8 cellular contexts compared by ENCODE assay signal in genomic region chr11:87097582-87097981, GRCh38. TPM values are rescaled to one million over a fixed set of nuclear protein-coding genes. Genes with fewer than 3 reads are reported as not detected.
DNase-seq lines count a peak whose midpoint lies in the region; ATAC-seq, FAIRE-seq and TF ChIP-seq lines count a peak whose summit lies in the region.

No MANE protein-coding gene starts in this region.

- H4K20me1 ChIP-seq in DOHH2 (ENCODE audit: control insufficient read depth, insufficient read depth, low read depth, low read length) (no peaks in the 10 kb centered on the region), GM12878 (ENCODE audit: control insufficient read depth, insufficient read depth) (no peaks in the 10 kb centered on the region)

- ATAC-seq in GM19372 (IDR thresholded peaks at IDR 0.05; ENCODE audit: low read depth, unreplicated experiment) (peak; percentile 83), HG03469 (IDR thresholded peaks at IDR 0.05; ENCODE audit: unreplicated experiment) (peak; percentile 92), GM12878 (peak; percentile 93)

- BruUV-seq in GM12878 (replicated peaks; lab: Mats Ljungman, UMichigan) = no TSS peak

- TF ChIP-seq POLR2A in GM12878 (IDR thresholded peaks at IDR 0.05; ENCODE audit: low read depth, low read length) = no peak

- no peak overlapping the region for H3K27ac ChIP-seq in DOHH2 (ENCODE audit: low read depth, low read length)
- H3K27ac ChIP-seq in GM12878 (ENCODE audit: control insufficient read depth, insufficient read depth) = no peak overlapping the region

- H3K4me3 ChIP-seq in DOHH2 (ENCODE audit: low read length) = no peak overlapping the region
- no peak overlapping the region for H3K4me3 ChIP-seq in GM12878
- no peak overlapping the region for H3K4me3 ChIP-seq in kidney epithelial cell (ENCODE audit: low read depth, low read length)

- POLR2A ChIA-PET in GM12878 (lab: Charles Lee) = no interaction called here

- H3K79me2 ChIP-seq in DOHH2 (ENCODE audit: control insufficient read depth, low read length) (no peaks in the 10 kb centered on the region), GM12878 (ENCODE audit: control insufficient read depth, insufficient read depth, low read length) (no peaks in the 10 kb centered on the region)

- SMC1A ChIA-PET in GM12878 (lab: Charles Lee; ENCODE audit: uncharacterized antibody, unreplicated experiment) = interaction anchor here (1.0 to 2.0 kb wide), 4 partner anchors 21 to 158 kb away, joined by 3 to 6 read pairs (median 4); no protein-coding TSS in a partner anchor

- WGBS in GM12878 (ENCODE audit: insufficient coverage, insufficient replicate concordance, low lambda C conversion rate, missing lambda C conversion rate) = 48% methylated on average over 3 of the region's 3 CpGs

- no peaks in the 10 kb centered on the region for H3K9me2 ChIP-seq in DOHH2 (replicated peaks; ENCODE audit: control insufficient read depth, low read length)

- H3K9me3 ChIP-seq in DOHH2 (ENCODE audit: control insufficient read depth, insufficient read depth, low read length) (no peaks in the 10 kb centered on the region), GM12878 (replicated peaks; ENCODE audit: control insufficient read depth, insufficient read depth, low read length) (0 out of 3 replicates have a peak, but pooled peaks cover 1% of the 10 kb centered on the region)

- DNase-seq in RKO (ENCODE audit: low spot score) = peak; percentile 62
- DNase-seq in GM12878 (ENCODE audit: low read depth, low spot score) = no peak
- no peak for DNase-seq in kidney epithelial cell (ENCODE audit: low read depth)
- peak; percentile 3 for DNase-seq in stimulated activated CD8-positive, alpha-beta memory T cell treated with anti-CD3 and anti-CD28 coated beads, Interleukin-7, amount 100 ng/mL, for 24 hours (ENCODE audit: low read depth)
- no peak for DNase-seq in GOT3 (lab: John Stamatoyannopoulos, UW)

- H3K4me1 ChIP-seq in DOHH2 (ENCODE audit: control insufficient read depth, low read length) (peaks cover 3% of the 10 kb centered on the region), GM12878 (ENCODE audit: control insufficient read depth, insufficient read depth, low read length) (no peaks in the 10 kb centered on the region)

- intact Hi-C loops in GM12878 (cut with micrococcal nuclease; ENCODE audit: unreplicated experiment) = loop anchor here (5.0 kb wide), 1 partner anchor 195 kb away; no protein-coding TSS in a partner anchor

- H3K9ac ChIP-seq in GM12878 (ENCODE audit: control insufficient read depth, insufficient read depth, low read length) = no peak overlapping the region

- peaks cover 19% of the 10 kb centered on the region for H3K36me3 ChIP-seq in DOHH2 (ENCODE audit: control insufficient read depth, low read length)
- no peaks in the 10 kb centered on the region for H3K36me3 ChIP-seq in GM12878 (ENCODE audit: control insufficient read depth in 2 of 2, insufficient read depth in 2 of 2, low read length in 1 of 2)
- no peaks in the 10 kb centered on the region for H3K36me3 ChIP-seq in kidney epithelial cell (ENCODE audit: control insufficient read depth, insufficient read depth, low read length)

- no peak for TF ChIP-seq EP300 in GM12878 (IDR thresholded peaks at IDR 0.05; ENCODE audit: borderline replicate concordance in 1 of 2, control insufficient read depth in 1 of 2, low read depth in 2 of 2, low read length in 2 of 2)

- TF ChIP-seq CTCF in DOHH2 (IDR thresholded peaks at IDR 0.05; ENCODE audit: low read depth, low read length, poor library complexity, severe bottlenecking) (peak; percentile 70), GM12878 (IDR thresholded peaks at IDR 0.05 in 2 of 3, conservative IDR thresholded peaks at IDR 0.05 in 1 of 3; ENCODE audit: control insufficient read depth in 2 of 3, extremely low read depth in 1 of 3, insufficient read depth in 1 of 3, low read depth in 3 of 3, low read length in 3 of 3) (peak; percentile 64 to 78 (median 68)), kidney epithelial cell (IDR thresholded peaks at IDR 0.05; ENCODE audit: insufficient read depth, low read length, poor library complexity, severe bottlenecking) (peak; percentile 63)

- peak; percentile 25; the same call in 1 of the 2 replicates for TF ChIP-seq RAD21 in GM12878 (IDR thresholded peaks at IDR 0.05; ENCODE audit: insufficient read depth, low read depth, low read length)

- H3K4me2 ChIP-seq in DOHH2 (ENCODE audit: low read length) = no peak overlapping the region
- no peak overlapping the region for H3K4me2 ChIP-seq in GM12878 (ENCODE audit: control insufficient read depth, insufficient read depth)

- CTCF ChIA-PET in GM12878 (lab: Yijun Ruan, JAX) = interaction anchor here (0.7 to 2.0 kb wide), 25 partner anchors 9 to 203 kb away, joined by 3 to 18 read pairs (median 4); partner anchors contain the start of gene TMEM135

- no peaks in the 10 kb centered on the region for H3F3A ChIP-seq in DOHH2 (ENCODE audit: control insufficient read depth, insufficient read depth)

- H3K27me3 ChIP-seq in DOHH2 (ENCODE audit: control insufficient read depth, low read length) (no peaks in the 10 kb centered on the region), GM12878 (replicated peaks in 1 of 2; ENCODE audit: control insufficient read depth in 2 of 2, insufficient read depth in 2 of 2, low read length in 1 of 2) (no peaks in the 10 kb centered on the region), kidney epithelial cell (ENCODE audit: control insufficient read depth, insufficient read depth, low read length) (no peaks in the 10 kb centered on the region)

- in situ Hi-C loops in GM12878 (cut with MboI) = no loop called here

- H2AFZ ChIP-seq in GM12878 (ENCODE audit: control insufficient read depth, low read depth, low read length) = peak overlapping the region; percentile 24; the same call in 1 of the 2 replicates

- RAD21 ChIA-PET in GM12878 (lab: Charles Lee; ENCODE audit: unreplicated experiment) = interaction anchor here (1.1 to 1.2 kb wide), 2 partner anchors 102 to 192 kb away, joined by 3 read pairs; no protein-coding TSS in a partner anchor

- peak; percentile 7 for FAIRE-seq in GM12878 (lab: Jason Lieb, UNC)

TF ChIP-seq in GM12878, 131 proteins besides CTCF, POLR2A, EP300 and RAD21 (continues in another document):
- TF ChIP-seq USF1 (IDR thresholded peaks at IDR 0.05; ENCODE audit: borderline replicate concordance, extremely low read length, insufficient read depth, low read depth, low read length) (no peak), CBFB (IDR thresholded peaks at IDR 0.05; ENCODE audit: low read depth) (no peak), MEF2B (IDR thresholded peaks at IDR 0.05; ENCODE audit: partially characterized antibody, poor library complexity, severe bottlenecking) (no peak), TBL1XR1 (IDR thresholded peaks at IDR 0.05; ENCODE audit: low read depth, low read length) (no peak), ATF2 (IDR thresholded peaks at IDR 0.05; ENCODE audit: low read length) (no peak), ASH2L (IDR thresholded peaks at IDR 0.05; ENCODE audit: borderline replicate concordance, low read depth) (no peak), SPI1 (IDR thresholded peaks at IDR 0.05; ENCODE audit: borderline replicate concordance, insufficient read depth, low read depth, low read length) (peak; percentile 38; the same call in 1 of the 2 replicates), GABPA (IDR thresholded peaks at IDR 0.05; ENCODE audit: low read depth) (no peak)
- TF ChIP-seq, protein P1, sequence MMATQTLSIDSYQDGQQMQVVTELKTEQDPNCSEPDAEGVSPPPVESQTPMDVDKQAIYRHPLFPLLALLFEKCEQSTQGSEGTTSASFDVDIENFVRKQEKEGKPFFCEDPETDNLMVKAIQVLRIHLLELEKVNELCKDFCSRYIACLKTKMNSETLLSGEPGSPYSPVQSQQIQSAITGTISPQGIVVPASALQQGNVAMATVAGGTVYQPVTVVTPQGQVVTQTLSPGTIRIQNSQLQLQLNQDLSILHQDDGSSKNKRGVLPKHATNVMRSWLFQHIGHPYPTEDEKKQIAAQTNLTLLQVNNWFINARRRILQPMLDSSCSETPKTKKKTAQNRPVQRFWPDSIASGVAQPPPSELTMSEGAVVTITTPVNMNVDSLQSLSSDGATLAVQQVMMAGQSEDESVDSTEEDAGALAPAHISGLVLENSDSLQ (IDR thresholded peaks at IDR 0.05) = no peak

RNA-seq across cellular contexts. Expression of gene TMEM135, which starts 59.8 kb away (rescaled TPM):
- total RNA-seq in GM12878 (2013; cell fraction: nucleolus; rRNA removed) = 54.0 and 135 TPM in 2 replicates
- 13.1 and 16.5 TPM in 2 replicates for total RNA-seq in GM12878 (2014; rRNA removed)
- 24.2 and 24.6 TPM in 2 replicates for total RNA-seq in GM12878 (2014; rRNA removed; fragmentation: Illumina TruSeq; extraction: Trizol)
- total RNA-seq in GM12878 (2021) = 15.9 and 16.8 TPM in 2 replicates
- 3.5 TPM for polyA plus RNA-seq in GM12878 (2011; ENCODE audit: low read depth)
- polyA plus RNA-seq in GM12878 (2011; rRNA removed) = 23.3 and 37.4 TPM in 2 replicates
- polyA plus RNA-seq in GM12878 (2011; cell fraction: cytosol; rRNA removed) = 16.6 and 21.6 TPM in 2 replicates
- polyA plus RNA-seq in GM12878 (2011; cell fraction: nucleus; rRNA removed) = 12.2 and 13.3 TPM in 2 replicates
- 5.6 and 9.4 TPM in 2 replicates for polyA plus RNA-seq in GM12878 (2012)
- polyA plus RNA-seq in GM12878 (2014; fragmentation: Illumina TruSeq; extraction: Trizol) = 10.7 and 12.8 TPM in 2 replicates
- 1 to 10 TPM; 7.2 to 9.1 TPM for polyA plus RNA-seq in GM12878 (2014; fragmentation: Nextera tagmentation; extraction: Ambion mirVana)
- polyA plus RNA-seq in GM12878 (2014; rRNA removed) = 8.6 and 117 TPM in 2 replicates
- polyA plus RNA-seq in GM12878 (2016; fragmentation: Nextera tagmentation; extraction: Ambion mirVana) = 10 to 100 TPM in 1 of 2 experiments, 1 to 10 TPM in 1; 9.2 to 12.7 TPM
- 37.5 and 61.0 TPM in 2 replicates for polyA minus RNA-seq in GM12878 (2011; rRNA and poly(A)+ RNA removed)
- polyA minus RNA-seq in GM12878 (2011; cell fraction: cytosol; rRNA and poly(A)+ RNA removed) = 11.4 and 14.7 TPM in 2 replicates
- 50.2 and 102 TPM in 2 replicates for polyA minus RNA-seq in GM12878 (2011; cell fraction: nucleus; rRNA and poly(A)+ RNA removed)
- total RNA-seq in kidney epithelial cell = 13.1 and 14.5 TPM in 2 replicates

Comparison
In these comparisons a context has a peak if more than half of its experiments do, and no peak if none do; other contexts are left out.
1. DNase-seq: peak in RKO (single experiment) and stimulated activated CD8-positive, alpha-beta memory T cell treated with anti-CD3 and anti-CD28 coated beads, Interleukin-7, amount 100 ng/mL, for 24 hours (single experiment); none in GM12878 (single experiment), kidney epithelial cell (single experiment) and GOT3 (single experiment).
2. Peak in every context shown above with its lines, with median percentiles within 50 percentile points of each other: CTCF ChIP-seq and ATAC-seq.